1 cellular context compared by ENCODE assay signal in the genomic region with DNA sequence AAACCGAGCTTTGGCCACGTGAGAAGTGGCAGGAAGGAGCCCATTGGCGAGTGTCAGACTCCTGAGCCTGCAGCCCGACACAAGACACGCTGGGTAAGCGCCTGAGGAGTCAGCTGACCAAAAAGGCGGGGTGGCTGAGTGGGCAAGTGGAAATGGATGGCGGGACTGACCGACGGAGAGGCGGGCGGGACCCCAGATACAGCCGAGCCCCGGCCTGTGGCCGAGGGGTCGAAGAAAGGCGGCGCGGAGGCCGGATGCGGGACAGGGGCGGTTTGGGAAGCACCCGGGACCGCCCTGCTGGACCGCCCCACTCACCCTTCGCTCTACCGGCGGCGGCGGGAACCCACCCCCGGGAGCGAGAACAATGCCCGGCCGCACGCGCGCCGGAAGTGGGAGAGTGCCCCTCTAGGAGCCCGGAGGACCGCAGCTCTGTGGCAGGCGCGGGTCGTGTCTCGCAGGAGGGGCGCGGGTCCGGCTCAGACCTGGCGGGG.
TF ChIP-seq lines count a peak whose summit lies in the region.

No MANE protein-coding gene starts in this region.

TF ChIP-seq in GM12878, 131 proteins besides CTCF, POLR2A, EP300 and RAD21 (continued from another document):
- TF ChIP-seq, protein P1, sequence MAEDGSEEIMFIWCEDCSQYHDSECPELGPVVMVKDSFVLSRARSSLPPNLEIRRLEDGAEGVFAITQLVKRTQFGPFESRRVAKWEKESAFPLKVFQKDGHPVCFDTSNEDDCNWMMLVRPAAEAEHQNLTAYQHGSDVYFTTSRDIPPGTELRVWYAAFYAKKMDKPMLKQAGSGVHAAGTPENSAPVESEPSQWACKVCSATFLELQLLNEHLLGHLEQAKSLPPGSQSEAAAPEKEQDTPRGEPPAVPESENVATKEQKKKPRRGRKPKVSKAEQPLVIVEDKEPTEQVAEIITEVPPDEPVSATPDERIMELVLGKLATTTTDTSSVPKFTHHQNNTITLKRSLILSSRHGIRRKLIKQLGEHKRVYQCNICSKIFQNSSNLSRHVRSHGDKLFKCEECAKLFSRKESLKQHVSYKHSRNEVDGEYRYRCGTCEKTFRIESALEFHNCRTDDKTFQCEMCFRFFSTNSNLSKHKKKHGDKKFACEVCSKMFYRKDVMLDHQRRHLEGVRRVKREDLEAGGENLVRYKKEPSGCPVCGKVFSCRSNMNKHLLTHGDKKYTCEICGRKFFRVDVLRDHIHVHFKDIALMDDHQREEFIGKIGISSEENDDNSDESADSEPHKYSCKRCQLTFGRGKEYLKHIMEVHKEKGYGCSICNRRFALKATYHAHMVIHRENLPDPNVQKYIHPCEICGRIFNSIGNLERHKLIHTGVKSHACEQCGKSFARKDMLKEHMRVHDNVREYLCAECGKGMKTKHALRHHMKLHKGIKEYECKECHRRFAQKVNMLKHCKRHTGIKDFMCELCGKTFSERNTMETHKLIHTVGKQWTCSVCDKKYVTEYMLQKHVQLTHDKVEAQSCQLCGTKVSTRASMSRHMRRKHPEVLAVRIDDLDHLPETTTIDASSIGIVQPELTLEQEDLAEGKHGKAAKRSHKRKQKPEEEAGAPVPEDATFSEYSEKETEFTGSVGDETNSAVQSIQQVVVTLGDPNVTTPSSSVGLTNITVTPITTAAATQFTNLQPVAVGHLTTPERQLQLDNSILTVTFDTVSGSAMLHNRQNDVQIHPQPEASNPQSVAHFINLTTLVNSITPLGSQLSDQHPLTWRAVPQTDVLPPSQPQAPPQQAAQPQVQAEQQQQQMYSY (CRISPR knock-in tag; IDR thresholded peaks at IDR 0.05), result no peak
- TF ChIP-seq CREM (IDR thresholded peaks at IDR 0.05; ENCODE audit: low read depth), result no peak
- no peak for TF ChIP-seq NFXL1 (IDR thresholded peaks at IDR 0.05; ENCODE audit: borderline replicate concordance)
- no peak for TF ChIP-seq FOXK2 (IDR thresholded peaks at IDR 0.05)
- no peak for TF ChIP-seq CBX5 (IDR thresholded peaks at IDR 0.05; ENCODE audit: low read depth)
- TF ChIP-seq FOXM1 (IDR thresholded peaks at IDR 0.05; ENCODE audit: low read depth, low read length), result no peak
- TF ChIP-seq RCOR1 (conservative IDR thresholded peaks at IDR 0.05; ENCODE audit: low read depth, low read length), result no peak
- no peak for TF ChIP-seq HDGF (IDR thresholded peaks at IDR 0.05)
- TF ChIP-seq ZBTB11 (CRISPR knock-in tag; IDR thresholded peaks at IDR 0.05), result no peak
- no peak for TF ChIP-seq YBX1 (IDR thresholded peaks at IDR 0.05)
- no peak for TF ChIP-seq JUNB (IDR thresholded peaks at IDR 0.05)
- no peak for TF ChIP-seq MXI1 (IDR thresholded peaks at IDR 0.05; ENCODE audit: low read depth, low read length)
- no peak for TF ChIP-seq KAT2A (conservative IDR thresholded peaks at IDR 0.05; ENCODE audit: control insufficient read depth, low read depth, low read length)
- no peak for TF ChIP-seq BCL3 (IDR thresholded peaks at IDR 0.05; ENCODE audit: borderline replicate concordance, insufficient read depth, low read depth, low read length, poor library complexity, severe bottlenecking)
- TF ChIP-seq SRF (IDR thresholded peaks at IDR 0.05; ENCODE audit: low read depth in 2 of 2, low read length in 2 of 2), result no peak
- no peak for TF ChIP-seq ZSCAN29 (IDR thresholded peaks at IDR 0.05)
- no peak for TF ChIP-seq MEF2A (IDR thresholded peaks at IDR 0.05; ENCODE audit: insufficient read depth, low read depth, low read length)
- TF ChIP-seq RUNX3 (IDR thresholded peaks at IDR 0.05; ENCODE audit: low read length), result no peak
- 0 out of 2 replicates have a peak, but pooled peaks have one; percentile 28 for TF ChIP-seq IKZF1 (conservative IDR thresholded peaks at IDR 0.05)
- TF ChIP-seq NR2C2 (IDR thresholded peaks at IDR 0.05; ENCODE audit: borderline replicate concordance, control insufficient read depth, insufficient read length, low read depth), result no peak
- peak; percentile 42 for TF ChIP-seq USF1 (IDR thresholded peaks at IDR 0.05; ENCODE audit: borderline replicate concordance, extremely low read length, insufficient read depth, low read depth, low read length)
- TF ChIP-seq ZNF592 (IDR thresholded peaks at IDR 0.05), result no peak
- 0 out of 2 replicates have a peak, but pooled peaks have one; percentile 50 for TF ChIP-seq ELK1 (IDR thresholded peaks at IDR 0.05; ENCODE audit: low read depth, low read length)
- TF ChIP-seq RAD51 (IDR thresholded peaks at IDR 0.05), result 0 out of 2 replicates have a peak, but pooled peaks have one; percentile 21
